Comparison of ENCODE assay signal across 8 cellular contexts in the genomic region with DNA sequence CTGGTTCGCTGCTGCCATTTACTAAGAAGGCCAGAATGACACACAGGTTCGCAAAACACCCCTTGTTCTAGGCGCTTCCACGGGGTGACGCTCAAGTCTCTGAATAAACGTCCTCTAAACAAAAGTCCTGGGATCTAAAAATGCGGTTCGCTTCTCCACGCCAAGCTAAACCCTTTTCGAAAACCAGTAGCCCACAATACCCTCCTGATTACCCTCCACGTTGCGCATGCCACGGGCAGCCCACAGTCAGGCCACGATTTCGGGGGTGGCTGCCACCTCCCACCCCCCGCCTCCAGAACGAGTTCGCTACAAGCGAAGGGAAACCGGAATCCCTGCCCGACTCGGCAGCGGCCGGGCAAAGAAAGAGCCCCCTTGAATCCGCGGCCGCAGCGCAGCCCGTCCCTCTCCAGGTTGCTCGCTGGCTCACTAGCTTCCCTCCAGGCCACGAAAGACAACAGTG. TPM values are rescaled to one million over a fixed set of nuclear protein-coding genes. Genes with fewer than 3 reads are reported as not detected.
A peak's percentile ranks its signal among the peaks of the same experiment; 100 is the strongest.
DNase-seq lines count a peak whose midpoint lies in the region; ATAC-seq lines count a peak whose summit lies in the region.

No MANE protein-coding gene starts in this region.

- no peaks in the 10 kb centered on the region for H3K27me3 Mint-ChIP-seq in activated CD4-positive, alpha-beta T cell treated with anti-CD3 and anti-CD28 coated beads, Interleukin-2, amount 10 ng/mL, durations not matched to agents 7 days and 5 days

- no peaks in the 10 kb centered on the region for H3K27me3 ChIP-seq in effector memory CD4-positive, alpha-beta T cell (replicated peaks; ENCODE audit: control insufficient read depth, insufficient read depth, low read length, poor library complexity, severe bottlenecking)
- H3K27me3 ChIP-seq in mononuclear cell (ENCODE audit: insufficient read depth, low read length): no peaks in the 10 kb centered on the region

- CTCF ChIA-PET in activated CD4-positive, alpha-beta T cell treated with anti-CD3 and anti-CD28 coated beads, Interleukin-2, amount 10 ng/mL, durations not matched to agents 7 days and 5 days (lab: Charles Lee): interaction anchor here (0.6 to 2.2 kb wide), 10 partner anchors 10 to 80 kb away, joined by 3 to 6 read pairs (median 4); a partner anchor contains a TSS

- in situ Hi-C loops in KBM-7 (cut with MboI; ENCODE audit: low pct_unique_long_range_greater_than_20kb, low sequenced_read_pairs): no loop called here

- H3K9me3 ChIP-seq in effector memory CD4-positive, alpha-beta T cell (ENCODE audit: control insufficient read depth, low read length): no peaks in the 10 kb centered on the region
- no peaks in the 10 kb centered on the region for H3K9me3 ChIP-seq in mononuclear cell (ENCODE audit: low read depth, low read length)

- peak overlapping the region; percentile 91 for H3K27ac ChIP-seq in effector memory CD4-positive, alpha-beta T cell (ENCODE audit: insufficient read depth, low read length, poor library complexity, severe bottlenecking)

- H3K4me3 ChIP-seq in effector memory CD4-positive, alpha-beta T cell (ENCODE audit: insufficient read depth, low read depth, low read length, poor library complexity, severe bottlenecking): peak overlapping the region; percentile 60
- peak overlapping the region; percentile 83 for H3K4me3 ChIP-seq in mononuclear cell (ENCODE audit: low read length)

- peaks cover 9% of the 10 kb centered on the region for H3K4me1 ChIP-seq in effector memory CD4-positive, alpha-beta T cell (ENCODE audit: control insufficient read depth, insufficient read depth, low read length, poor library complexity, severe bottlenecking)
- H3K4me1 ChIP-seq in mononuclear cell (ENCODE audit: insufficient read depth, low read length): peaks cover 31% of the 10 kb centered on the region

- H3K27ac Mint-ChIP-seq in activated CD4-positive, alpha-beta T cell treated with anti-CD3 and anti-CD28 coated beads, Interleukin-2, amount 10 ng/mL, durations not matched to agents 7 days and 5 days: peak overlapping the region; percentile 97

- H3K4me1 Mint-ChIP-seq in activated CD4-positive, alpha-beta T cell treated with anti-CD3 and anti-CD28 coated beads, Interleukin-2, amount 10 ng/mL, durations not matched to agents 7 days and 5 days: peaks cover 29% of the 10 kb centered on the region

- peaks cover 4% of the 10 kb centered on the region for H3K36me3 ChIP-seq in effector memory CD4-positive, alpha-beta T cell (ENCODE audit: control insufficient read depth, insufficient read depth, low read length)

- POLR2A ChIA-PET in activated CD4-positive, alpha-beta T cell treated with anti-CD3 and anti-CD28 coated beads, Interleukin-2, amount 10 ng/mL, durations not matched to agents 7 days and 5 days (lab: Charles Lee): interaction anchor here (0.9 kb wide), 1 partner anchor 62 kb away, joined by 10 read pairs; a partner anchor contains a TSS

- ATAC-seq in GM21447 (IDR thresholded peaks at IDR 0.05; ENCODE audit: unreplicated experiment): peak; percentile 24
- no peak for ATAC-seq in stimulated activated naive CD8-positive, alpha-beta T cell treated with anti-CD3 and anti-CD28 coated beads, Interleukin-15, Interleukin-2, amounts not matched to agents 100 U/mL and 50 U/mL, for 24 hours

- peak overlapping the region; percentile 95 for H3K4me3 Mint-ChIP-seq in activated CD4-positive, alpha-beta T cell treated with anti-CD3 and anti-CD28 coated beads, Interleukin-2, amount 10 ng/mL, durations not matched to agents 7 days and 5 days

- no peaks in the 10 kb centered on the region for H3K9me3 Mint-ChIP-seq in activated CD4-positive, alpha-beta T cell treated with anti-CD3 and anti-CD28 coated beads, Interleukin-2, amount 10 ng/mL, durations not matched to agents 7 days and 5 days

- DNase-seq in DMS153 (lab: John Stamatoyannopoulos, UW): peak; percentile 7
- peak; percentile 62 for DNase-seq in KBM-7
- peak; percentile 46 for DNase-seq in activated CD4-positive, alpha-beta T cell treated with anti-CD3 and anti-CD28 coated beads, Interleukin-2, amount 10 ng/mL, durations not matched to agents 7 days and 5 days
- DNase-seq in effector memory CD4-positive, alpha-beta T cell: peak; percentile 1 to 22 (median 13)
- peak; percentile 40 for DNase-seq in stimulated activated naive CD8-positive, alpha-beta T cell treated with anti-CD3 and anti-CD28 coated beads, Interleukin-15, Interleukin-2, amounts not matched to agents 100 U/mL and 50 U/mL, for 24 hours
- no peak for DNase-seq in GM19238 (ENCODE audit: insufficient read length, low spot score)

- peaks cover 21% of the 10 kb centered on the region for H3K36me3 Mint-ChIP-seq in activated CD4-positive, alpha-beta T cell treated with anti-CD3 and anti-CD28 coated beads, Interleukin-2, amount 10 ng/mL, durations not matched to agents 7 days and 5 days (ENCODE audit: low read depth)

RNA-seq across cellular contexts. Expression of a gene that starts 0.4 kb away (rescaled TPM):
- 1,000 to 10,000 TPM; 1,629 to 1,903 TPM for total RNA-seq in activated CD4-positive, alpha-beta T cell treated with anti-CD3 and anti-CD28 coated beads, Interleukin-2, amount 10 ng/mL, durations not matched to agents 7 days and 5 days
- total RNA-seq in mononuclear cell: 6,218 TPM

RNA-seq across cellular contexts. Expression of a gene that starts 32.6 kb away (rescaled TPM):
- 1 to 10 TPM; 3.1 to 3.3 TPM for total RNA-seq in activated CD4-positive, alpha-beta T cell treated with anti-CD3 and anti-CD28 coated beads, Interleukin-2, amount 10 ng/mL, durations not matched to agents 7 days and 5 days
- 0.42 TPM for total RNA-seq in mononuclear cell
